10 cellular contexts compared by ENCODE assay signal in genomic region chr20:56358070-56358469, GRCh38. TPM values are rescaled to one million over a fixed set of nuclear protein-coding genes. Genes with fewer than 3 reads are reported as not detected.
DNase-seq lines count a peak whose midpoint lies in the region; ATAC-seq and TF ChIP-seq lines count a peak whose summit lies in the region.
"Had no signal": no experiment of that assay in that cellular context is flagged by ENCODE, and none has a peak within 500 bp of the region (broad histone marks: within the 10 kb centered on the region; RNA-seq: fewer than 3 reads in every experiment).

No MANE protein-coding gene starts in this region.

- ATAC-seq in activated CD8-positive, alpha-beta memory T cell treated with anti-CD3 and anti-CD28 coated beads, Interleukin-2, amount 10 ng/mL, durations not matched to agents 7 days and 5 days, result no peak
- ATAC-seq in GM19463 (IDR thresholded peaks at IDR 0.05; ENCODE audit: unreplicated experiment) (no peak), GM21825 (IDR thresholded peaks at IDR 0.05; ENCODE audit: unreplicated experiment) (no peak), GM18517 (IDR thresholded peaks at IDR 0.05; ENCODE audit: unreplicated experiment) (no peak)

- no peaks in the 10 kb centered on the region for H3K36me3 Mint-ChIP-seq in activated CD8-positive, alpha-beta memory T cell treated with anti-CD3 and anti-CD28 coated beads, Interleukin-2, amount 10 ng/mL, durations not matched to agents 7 days and 5 days

- DNase-seq in activated CD8-positive, alpha-beta memory T cell treated with anti-CD3 and anti-CD28 coated beads, Interleukin-2, amount 10 ng/mL, durations not matched to agents 7 days and 5 days, result no peak
- DNase-seq in activated CD8-positive, alpha-beta memory T cell treated with anti-CD3 and anti-CD28 coated beads for 24 hours, result no peak
- peak; percentile 50 for DNase-seq in SW480 (ENCODE audit: low spot score)
- no peak for DNase-seq in suprapubic skin (ENCODE audit: low spot score in 2 of 2)
- DNase-seq: SIG-M5 had no signal

- peak overlapping the region; percentile 56 for H3K4me3 Mint-ChIP-seq in activated CD8-positive, alpha-beta memory T cell treated with anti-CD3 and anti-CD28 coated beads, Interleukin-2, amount 10 ng/mL, durations not matched to agents 7 days and 5 days

- H3K4me1 ChIP-seq in iPS-20b (ENCODE audit: insufficient read depth, low read length), result peaks cover 18% of the 10 kb centered on the region
- H3K4me1 ChIP-seq in suprapubic skin, result peaks cover 34% of the 10 kb centered on the region

- no peak for TF ChIP-seq EP300 in suprapubic skin (IDR thresholded peaks at IDR 0.05)

- H3K9me3 Mint-ChIP-seq in activated CD8-positive, alpha-beta memory T cell treated with anti-CD3 and anti-CD28 coated beads, Interleukin-2, amount 10 ng/mL, durations not matched to agents 7 days and 5 days (ENCODE audit: low read depth), result no peaks in the 10 kb centered on the region

- CTCF ChIA-PET in activated CD8-positive, alpha-beta memory T cell treated with anti-CD3 and anti-CD28 coated beads, Interleukin-2, amount 10 ng/mL, durations not matched to agents 7 days and 5 days (lab: Charles Lee), result interaction anchor here (0.7 to 1.2 kb wide), 3 partner anchors 18 to 158 kb away, joined by 3 to 6 read pairs (median 3); partner anchors contain the start of genes AURKA and CSTF1

- H3K27ac Mint-ChIP-seq in activated CD8-positive, alpha-beta memory T cell treated with anti-CD3 and anti-CD28 coated beads, Interleukin-2, amount 10 ng/mL, durations not matched to agents 7 days and 5 days, result no peak overlapping the region

- no peak for TF ChIP-seq CTCF in suprapubic skin (IDR thresholded peaks at IDR 0.05)

- H3K9me3 ChIP-seq in iPS-20b (ENCODE audit: insufficient read depth, low read depth, low read length) (no peaks in the 10 kb centered on the region), suprapubic skin (no peaks in the 10 kb centered on the region)

- H3K9ac ChIP-seq in iPS-20b (ENCODE audit: low read depth, low read length), result no peak overlapping the region

- peaks cover 9% of the 10 kb centered on the region for H3K27me3 Mint-ChIP-seq in activated CD8-positive, alpha-beta memory T cell treated with anti-CD3 and anti-CD28 coated beads, Interleukin-2, amount 10 ng/mL, durations not matched to agents 7 days and 5 days

- peak overlapping the region; percentile 53; the same call in 1 of the 2 replicates for H3K4me3 ChIP-seq in iPS-20b (ENCODE audit: low read length)
- H3K4me3 ChIP-seq in suprapubic skin, result peak overlapping the region; percentile 99

- H3K4me1 Mint-ChIP-seq in activated CD8-positive, alpha-beta memory T cell treated with anti-CD3 and anti-CD28 coated beads, Interleukin-2, amount 10 ng/mL, durations not matched to agents 7 days and 5 days, result peaks cover 12% of the 10 kb centered on the region

- TF ChIP-seq POLR2A in suprapubic skin (IDR thresholded peaks at IDR 0.05), result no peak

- H3K27ac ChIP-seq in iPS-20b (ENCODE audit: low read length), result no peak overlapping the region
- no peak overlapping the region for H3K27ac ChIP-seq in suprapubic skin

- H3K27me3 ChIP-seq in iPS-20b (ENCODE audit: insufficient read depth, low read length) (peaks cover 16% of the 10 kb centered on the region), suprapubic skin (no peaks in the 10 kb centered on the region)

- 42% methylated on average over 6 of the region's 6 CpGs for WGBS in suprapubic skin

- H3K36me3 ChIP-seq in iPS-20b (ENCODE audit: insufficient read depth, low read depth, low read length) (no peaks in the 10 kb centered on the region), suprapubic skin (no peaks in the 10 kb centered on the region)

RNA-seq across cellular contexts. Expression of gene FAM210B, which starts 0.7 kb away (rescaled TPM):
- 1 to 10 TPM; 2.4 to 3.5 TPM for total RNA-seq in activated CD8-positive, alpha-beta memory T cell treated with anti-CD3 and anti-CD28 coated beads, Interleukin-2, amount 10 ng/mL, durations not matched to agents 7 days and 5 days
- 10 to 100 TPM; 44.0 to 75.3 (median 58.4) TPM for total RNA-seq in suprapubic skin

RNA-seq across cellular contexts. Expression of gene AURKA, which starts 33.9 kb away (rescaled TPM):
- total RNA-seq in activated CD8-positive, alpha-beta memory T cell treated with anti-CD3 and anti-CD28 coated beads, Interleukin-2, amount 10 ng/mL, durations not matched to agents 7 days and 5 days, result 100 to 1,000 TPM; 107 to 123 TPM
- 1 to 10 TPM; 2.1 to 5.7 (median 2.5) TPM for total RNA-seq in suprapubic skin

RNA-seq across cellular contexts. Expression of gene CSTF1, which starts 34.4 kb away (rescaled TPM):
- 10 to 100 TPM; 60.0 to 82.4 TPM for total RNA-seq in activated CD8-positive, alpha-beta memory T cell treated with anti-CD3 and anti-CD28 coated beads, Interleukin-2, amount 10 ng/mL, durations not matched to agents 7 days and 5 days
- 10 to 100 TPM; 28.6 to 38.3 (median 31.2) TPM for total RNA-seq in suprapubic skin

RNA-seq across cellular contexts. Expression of gene CASS4, which starts 54.0 kb away (rescaled TPM):
- 10 to 100 TPM; 10.9 to 21.8 TPM for total RNA-seq in activated CD8-positive, alpha-beta memory T cell treated with anti-CD3 and anti-CD28 coated beads, Interleukin-2, amount 10 ng/mL, durations not matched to agents 7 days and 5 days
- total RNA-seq in suprapubic skin, result 1 to 10 TPM in 1 of 4 donors, under 1 TPM in 3; 0.42 to 1.9 (median 0.66) TPM
- total RNA-seq: HT1080 had no signal

Comparison
In these comparisons a context has a peak if more than half of its experiments do, and no peak if none do; other contexts are left out.
1. RNA of gene FAM210B, which starts 0.7 kb away (total RNA-seq): 44.0 to 75.3 TPM in suprapubic skin; 2.4 to 3.5 TPM in activated CD8-positive, alpha-beta memory T cell treated with anti-CD3 and anti-CD28 coated beads, Interleukin-2, amount 10 ng/mL, durations not matched to agents 7 days and 5 days; every median in the first group is over 4 times any median in the second.
2. RNA of gene AURKA, which starts 33.9 kb away (total RNA-seq): 107 to 123 TPM in activated CD8-positive, alpha-beta memory T cell treated with anti-CD3 and anti-CD28 coated beads, Interleukin-2, amount 10 ng/mL, durations not matched to agents 7 days and 5 days; 2.1 to 5.7 TPM in suprapubic skin; every median in the first group is over 10 times any median in the second.